Comparison of ENCODE assay signal across 8 cellular contexts in the genomic region with DNA sequence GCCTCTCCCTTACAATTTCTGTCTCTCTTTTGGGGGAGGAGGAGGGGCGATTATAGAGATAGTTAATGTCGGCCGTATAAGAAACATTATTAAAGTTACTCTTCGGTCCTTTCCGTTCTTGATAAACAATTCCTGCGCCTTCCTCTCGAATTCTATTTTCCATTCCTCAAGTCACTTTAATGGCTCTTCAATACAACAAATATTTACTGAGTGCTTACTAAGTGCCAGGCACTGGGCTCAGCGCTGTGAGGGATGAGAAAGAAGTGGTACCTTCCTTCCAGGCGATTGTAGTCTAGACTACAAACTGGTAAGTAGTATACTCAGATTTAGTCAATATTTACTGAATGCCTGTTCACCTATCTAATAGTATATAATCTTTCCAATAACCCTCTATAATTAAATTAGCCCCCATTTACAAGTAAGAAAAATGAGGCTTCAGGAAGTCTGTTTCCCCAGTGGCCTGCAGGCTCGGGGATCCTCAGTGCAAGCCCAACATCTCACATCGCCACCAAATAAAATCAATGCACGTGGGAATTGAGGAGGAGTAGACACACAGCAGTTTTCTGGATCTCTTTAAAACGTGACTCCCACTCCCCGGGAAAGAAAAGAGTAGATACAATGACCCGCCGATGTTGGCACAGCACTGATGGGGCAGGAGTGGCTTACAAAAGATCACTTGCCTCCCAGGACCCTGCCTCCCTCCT. TPM values are rescaled to one million over a fixed set of nuclear protein-coding genes. Genes with fewer than 3 reads are reported as not detected.
DNase-seq lines count a peak whose midpoint lies in the region; ATAC-seq, FAIRE-seq and TF ChIP-seq lines count a peak whose summit lies in the region.

No MANE protein-coding gene starts in this region.

- peaks cover 21% of the 10 kb centered on the region for H3K27me3 Mint-ChIP-seq in activated CD8-positive, alpha-beta memory T cell treated with anti-CD3 and anti-CD28 coated beads, Interleukin-2, amount 10 ng/mL, durations not matched to agents 7 days and 5 days
- no peaks in the 10 kb centered on the region for H3K27me3 Mint-ChIP-seq in activated T-helper 17 cell treated with anti-CD3 and anti-CD28 coated beads, Interleukin-2, amount 50 U/mL, for 72 hours

- TF ChIP-seq POLR2A in testis (IDR thresholded peaks at IDR 0.05), result no peak

- H3K4me3 ChIP-seq in kidney (ENCODE audit: low read length in 2 of 2) (peak overlapping the region; percentile 65), testis (peak overlapping the region; percentile 70 to 71)

- peaks cover 36% of the 10 kb centered on the region for H3K4me1 Mint-ChIP-seq in activated CD8-positive, alpha-beta memory T cell treated with anti-CD3 and anti-CD28 coated beads, Interleukin-2, amount 10 ng/mL, durations not matched to agents 7 days and 5 days
- H3K4me1 Mint-ChIP-seq in activated T-helper 17 cell treated with anti-CD3 and anti-CD28 coated beads, Interleukin-2, amount 50 U/mL, for 72 hours, result peaks cover 21% of the 10 kb centered on the region

- H3K27ac ChIP-seq in kidney (ENCODE audit: low read depth in 2 of 2, low read length in 2 of 2) (peak overlapping the region; percentile 76 to 79), testis (peak overlapping the region; percentile 89 to 94)

- WGBS in testis, 2 donors, result 5 to 8% methylated on average over 16 of the region's 16 CpGs

- DNase-seq in activated CD8-positive, alpha-beta memory T cell treated with anti-CD3 and anti-CD28 coated beads, Interleukin-2, amount 10 ng/mL, durations not matched to agents 7 days and 5 days, result no peak
- DNase-seq in activated CD8-positive, alpha-beta memory T cell treated with anti-CD3 and anti-CD28 coated beads for 24 hours, result no peak
- no peak for DNase-seq in kidney
- DNase-seq in testis, result peak; percentile 48
- DNase-seq in NCI-H1694 treated with DMSO at 0.1 percent for 48 hours (lab: John Stamatoyannopoulos, UW), result no peak
- no peak for DNase-seq in SKM-1 (lab: John Stamatoyannopoulos, UW; ENCODE audit: unreplicated experiment)
- no peak for DNase-seq in NCI-H2196 (lab: John Stamatoyannopoulos, UW; ENCODE audit: unreplicated experiment)

- H3K4me1 ChIP-seq in kidney (ENCODE audit: control insufficient read depth in 1 of 2, insufficient read depth in 1 of 2, low read depth in 1 of 2, low read length in 2 of 2) (peaks cover 16 to 23% of the 10 kb centered on the region in 2 donors), testis (peaks cover 31% of the 10 kb centered on the region)

- H3K27ac Mint-ChIP-seq in activated CD8-positive, alpha-beta memory T cell treated with anti-CD3 and anti-CD28 coated beads, Interleukin-2, amount 10 ng/mL, durations not matched to agents 7 days and 5 days, result peak overlapping the region; percentile 8
- peak overlapping the region; percentile 93 for H3K27ac Mint-ChIP-seq in activated T-helper 17 cell treated with anti-CD3 and anti-CD28 coated beads, Interleukin-2, amount 50 U/mL, for 72 hours

- H3K27me3 ChIP-seq in testis, result no peaks in the 10 kb centered on the region

- no peaks in the 10 kb centered on the region for H3K36me3 ChIP-seq in kidney (ENCODE audit: control insufficient read depth in 1 of 2, insufficient read depth in 2 of 2, low read length in 2 of 2)
- no peaks in the 10 kb centered on the region for H3K36me3 ChIP-seq in testis (ENCODE audit: low read depth, missing control alignments)

- TF ChIP-seq CTCF in kidney (IDR thresholded peaks at IDR 0.05; ENCODE audit: borderline replicate concordance, extremely low read depth, insufficient read depth) (no peak), testis (IDR thresholded peaks at IDR 0.05) (no peak)

- intact Hi-C loops in kidney (cut with DNase I) (no loop called here), testis (cut with DNase I; ENCODE audit: low total_unique reads) (loop anchor here (10.0 kb wide), 1 partner anchor 84 kb away; no protein-coding TSS in a partner anchor)

- peak overlapping the region; percentile 73 for H3K4me3 Mint-ChIP-seq in activated CD8-positive, alpha-beta memory T cell treated with anti-CD3 and anti-CD28 coated beads, Interleukin-2, amount 10 ng/mL, durations not matched to agents 7 days and 5 days
- H3K4me3 Mint-ChIP-seq in activated T-helper 17 cell treated with anti-CD3 and anti-CD28 coated beads, Interleukin-2, amount 50 U/mL, for 72 hours, result peak overlapping the region; percentile 93

- peaks cover 4% of the 10 kb centered on the region for H3K36me3 Mint-ChIP-seq in activated CD8-positive, alpha-beta memory T cell treated with anti-CD3 and anti-CD28 coated beads, Interleukin-2, amount 10 ng/mL, durations not matched to agents 7 days and 5 days
- H3K36me3 Mint-ChIP-seq in activated T-helper 17 cell treated with anti-CD3 and anti-CD28 coated beads, Interleukin-2, amount 50 U/mL, for 72 hours (ENCODE audit: low read depth), result no peaks in the 10 kb centered on the region

- FAIRE-seq in kidney (lab: Jason Lieb, UNC), result no peak

- no peak for ATAC-seq in activated CD8-positive, alpha-beta memory T cell treated with anti-CD3 and anti-CD28 coated beads, Interleukin-2, amount 10 ng/mL, durations not matched to agents 7 days and 5 days
- no peak for ATAC-seq in activated T-helper 17 cell treated with anti-CD3 and anti-CD28 coated beads, Interleukin-2, amount 50 U/mL, for 72 hours (replicated peaks)

- H3K9ac ChIP-seq in kidney (ENCODE audit: low read length in 2 of 2), result peak overlapping the region; percentile 5 to 67

- H3K9me3 ChIP-seq in kidney (ENCODE audit: control insufficient read depth in 1 of 2, low read length in 2 of 2) (no peaks in the 10 kb centered on the region), testis (no peaks in the 10 kb centered on the region)

- no peaks in the 10 kb centered on the region for H3K9me3 Mint-ChIP-seq in activated CD8-positive, alpha-beta memory T cell treated with anti-CD3 and anti-CD28 coated beads, Interleukin-2, amount 10 ng/mL, durations not matched to agents 7 days and 5 days (ENCODE audit: low read depth)
- H3K9me3 Mint-ChIP-seq in activated T-helper 17 cell treated with anti-CD3 and anti-CD28 coated beads, Interleukin-2, amount 50 U/mL, for 72 hours, result no peaks in the 10 kb centered on the region

- CTCF ChIA-PET in activated CD8-positive, alpha-beta memory T cell treated with anti-CD3 and anti-CD28 coated beads, Interleukin-2, amount 10 ng/mL, durations not matched to agents 7 days and 5 days (lab: Charles Lee), result interaction anchor here (0.6 to 12.5 kb wide), 6 partner anchors 8 to 84 kb away, joined by 5 to 339 read pairs (median 57); no protein-coding TSS in a partner anchor

RNA-seq across cellular contexts. Expression of a gene that starts 0.6 kb away (rescaled TPM):
- 1 to 10 TPM; 5.8 to 5.9 TPM for total RNA-seq in activated CD8-positive, alpha-beta memory T cell treated with anti-CD3 and anti-CD28 coated beads, Interleukin-2, amount 10 ng/mL, durations not matched to agents 7 days and 5 days
- total RNA-seq in activated T-helper 17 cell treated with anti-CD3 and anti-CD28 coated beads, Interleukin-2, amount 50 U/mL, for 72 hours, result 10 to 100 TPM in 1 of 2 donors, 1 to 10 TPM in 1; 9.6 to 18.3 TPM
- total RNA-seq in kidney, result 24.6 TPM
- 12.6 TPM for polyA plus RNA-seq in kidney (ENCODE audit: insufficient read depth, low read depth, low replicate concordance)
- 10 to 100 TPM; 42.8 to 64.8 TPM for total RNA-seq in testis
- polyA plus RNA-seq in testis (ENCODE audit: insufficient read depth, low read depth, low replicate concordance), result 17.7 TPM

RNA-seq across cellular contexts. Expression of a gene that starts 1.8 kb away (rescaled TPM):
- total RNA-seq in activated CD8-positive, alpha-beta memory T cell treated with anti-CD3 and anti-CD28 coated beads, Interleukin-2, amount 10 ng/mL, durations not matched to agents 7 days and 5 days, result not detected
- not detected for total RNA-seq in activated T-helper 17 cell treated with anti-CD3 and anti-CD28 coated beads, Interleukin-2, amount 50 U/mL, for 72 hours
- 0.41 TPM for total RNA-seq in kidney
- polyA plus RNA-seq in kidney (ENCODE audit: insufficient read depth, low read depth, low replicate concordance), result 0.43 TPM
- total RNA-seq in testis, result under 1 TPM in 1 of 2 donors, not detected in 1; 0.50 TPM
- polyA plus RNA-seq in testis (ENCODE audit: insufficient read depth, low read depth, low replicate concordance), result 0.65 TPM

RNA-seq across cellular contexts. Expression of a gene that starts 28.9 kb away (rescaled TPM):
- under 1 TPM in 1 of 2 experiments, not detected in 1; 0.09 TPM for total RNA-seq in activated CD8-positive, alpha-beta memory T cell treated with anti-CD3 and anti-CD28 coated beads, Interleukin-2, amount 10 ng/mL, durations not matched to agents 7 days and 5 days
- total RNA-seq in activated T-helper 17 cell treated with anti-CD3 and anti-CD28 coated beads, Interleukin-2, amount 50 U/mL, for 72 hours, result under 1 TPM in 1 of 2 donors, not detected in 1; 0.26 TPM
- total RNA-seq in kidney, result 25.6 TPM
- polyA plus RNA-seq in kidney (ENCODE audit: insufficient read depth, low read depth, low replicate concordance), result 15.9 TPM
- 10 to 100 TPM; 30.5 to 36.9 TPM for total RNA-seq in testis
- 22.0 TPM for polyA plus RNA-seq in testis (ENCODE audit: insufficient read depth, low read depth, low replicate concordance)

RNA-seq across cellular contexts. Expression of a gene that starts 41.4 kb away (rescaled TPM):
- total RNA-seq in activated CD8-positive, alpha-beta memory T cell treated with anti-CD3 and anti-CD28 coated beads, Interleukin-2, amount 10 ng/mL, durations not matched to agents 7 days and 5 days, result not detected
- not detected for total RNA-seq in activated T-helper 17 cell treated with anti-CD3 and anti-CD28 coated beads, Interleukin-2, amount 50 U/mL, for 72 hours
- total RNA-seq in kidney (not detected), testis (not detected)
- polyA plus RNA-seq in kidney (ENCODE audit: insufficient read depth, low read depth, low replicate concordance) (not detected), testis (ENCODE audit: insufficient read depth, low read depth, low replicate concordance) (not detected)

RNA-seq across cellular contexts. Expression of a gene that starts 56.8 kb away (rescaled TPM):
- total RNA-seq in activated CD8-positive, alpha-beta memory T cell treated with anti-CD3 and anti-CD28 coated beads, Interleukin-2, amount 10 ng/mL, durations not matched to agents 7 days and 5 days, result not detected
- not detected for total RNA-seq in activated T-helper 17 cell treated with anti-CD3 and anti-CD28 coated beads, Interleukin-2, amount 50 U/mL, for 72 hours
- total RNA-seq in kidney (not detected), testis (under 1 TPM in 1 of 2 donors, not detected in 1; 0.43 TPM)
- polyA plus RNA-seq in kidney (ENCODE audit: insufficient read depth, low read depth, low replicate concordance) (not detected), testis (ENCODE audit: insufficient read depth, low read depth, low replicate concordance) (not detected)

Comparison
In these comparisons a context has a peak if more than half of its experiments do, and no peak if none do; other contexts are left out.
1. RNA of a gene that starts 28.9 kb away (total RNA-seq): 30.5 to 36.9 TPM in testis and 25.6 TPM in kidney (single experiment); 0.26 TPM in activated T-helper 17 cell treated with anti-CD3 and anti-CD28 coated beads, Interleukin-2, amount 50 U/mL, for 72 hours and 0.09 TPM in activated CD8-positive, alpha-beta memory T cell treated with anti-CD3 and anti-CD28 coated beads, Interleukin-2, amount 10 ng/mL, durations not matched to agents 7 days and 5 days; every median in the first group is over 10 times any median in the second.